Comparison of ENCODE assay signal across 13 cellular contexts in genomic region chr12:93015970-93016751, GRCh38.
A peak's percentile ranks its signal among the peaks of the same experiment; 100 is the strongest.
DNase-seq lines count a peak whose midpoint lies in the region; ATAC-seq, FAIRE-seq and TF ChIP-seq lines count a peak whose summit lies in the region.
"Had no signal": no experiment of that assay in that cellular context is flagged by ENCODE, and none has a peak within 500 bp of the region (broad histone marks: within the 10 kb centered on the region; RNA-seq: fewer than 3 reads in every experiment).

No MANE protein-coding gene starts in this region.

- H3K27ac ChIP-seq in GM23338 (ENCODE audit: low read depth) (no peak overlapping the region), H1 (ENCODE audit: low read depth, low read length) (no peak overlapping the region), SJCRH30 (no peak overlapping the region)

- TF ChIP-seq RAD21 in H1 (IDR thresholded peaks at IDR 0.05 in 1 of 2, conservative IDR thresholded peaks at IDR 0.05 in 1 of 2; ENCODE audit: low read depth in 2 of 2, low read length in 2 of 2), result no peak

- H3K27me3 Mint-ChIP-seq in GM23338 (ENCODE audit: insufficient read depth, low read depth, poor library complexity), result peaks cover 13% of the 10 kb centered on the region
- no peaks in the 10 kb centered on the region for H3K27me3 Mint-ChIP-seq in nephron progenitor cell (ENCODE audit: low read depth, poor library complexity)
- H3K27me3 Mint-ChIP-seq: activated T-helper 17 cell treated with anti-CD3 and anti-CD28 coated beads, Interleukin-2, amount 50 U/mL, for 72 hours had no signal

- POLR2A ChIA-PET in H1 (lab: Charles Lee; ENCODE audit: partially characterized antibody), result no interaction called here

- DNase-seq in GM23338 (ENCODE audit: low spot score), result no peak
- peak; percentile 75 for DNase-seq in NCI-H69 (lab: John Stamatoyannopoulos, UW)
- no peak for DNase-seq in H1 (ENCODE audit: low read depth in 1 of 2, low spot score in 2 of 2)
- no peak for DNase-seq in nephron progenitor cell
- no peak for DNase-seq in SJCRH30
- no peak for DNase-seq in NCI-H2107 treated with DMSO at 0.1 percent for 48 hours (lab: John Stamatoyannopoulos, UW; ENCODE audit: unreplicated experiment)
- no peak for DNase-seq in NCI-H2107 (lab: John Stamatoyannopoulos, UW)
- no peak for DNase-seq in activated CD4-positive, alpha-beta T cell treated with anti-CD3 and anti-CD28 coated beads, Interleukin-2, amount 50 U/mL, for 48 hours
- DNase-seq: activated CD4-positive, alpha-beta T cell treated with anti-CD3 and anti-CD28 coated beads for 4 hours; EL; NK-92 treated with Interleukin-12 subunit alpha and Interleukin-12 subunit beta, amount 100 ng/mL, for 24 hours had no signal

- H3K79me1 ChIP-seq in H1 (ENCODE audit: low read depth, low read length), result no peaks in the 10 kb centered on the region

- H3K79me2 ChIP-seq in GM23338 (replicated peaks; ENCODE audit: insufficient read depth), result no peaks in the 10 kb centered on the region
- no peaks in the 10 kb centered on the region for H3K79me2 ChIP-seq in H1 (ENCODE audit: control insufficient read depth in 1 of 2, insufficient read depth in 2 of 2, low read length in 2 of 2)

- no peak for TF ChIP-seq POLR2A in H1 (IDR thresholded peaks at IDR 0.05; ENCODE audit: control extremely low read depth in 1 of 2, low read depth in 2 of 2, low read length in 2 of 2)

- H3K14ac ChIP-seq in H1 (ENCODE audit: insufficient read length), result no peak overlapping the region

- peak overlapping the region; percentile 54 for H2AFZ ChIP-seq in GM23338
- H2AFZ ChIP-seq in H1 (ENCODE audit: low read length), result peak overlapping the region; percentile 95

- no peak overlapping the region for H2BK120ac ChIP-seq in H1 (replicated peaks; ENCODE audit: low read depth, low read length)

- no peak overlapping the region for H2BK15ac ChIP-seq in H1 (ENCODE audit: low read length)

- no peak overlapping the region for H3K18ac ChIP-seq in H1 (ENCODE audit: extremely low read depth, low read length)

- H3K23me2 ChIP-seq in H1 (ENCODE audit: low read depth, low read length), result no peaks in the 10 kb centered on the region

- H2AK5ac ChIP-seq in H1 (ENCODE audit: low read depth, low read length), result no peak overlapping the region

- TF ChIP-seq CTCF in GM23338 (conservative IDR thresholded peaks at IDR 0.05; ENCODE audit: low read depth in 2 of 2) (no peak), H1 (IDR thresholded peaks at IDR 0.05; ENCODE audit: control extremely low read depth in 1 of 3, insufficient read depth in 1 of 3, low read depth in 1 of 3, low read length in 3 of 3) (no peak), nephron progenitor cell (IDR thresholded peaks at IDR 0.05) (no peak)

- 63% methylated on average over 4 of the region's 4 CpGs; no CpG with 5 or more reads in 1 of the 2 experiments for WGBS in H1 (ENCODE audit: extremely low coverage in 1 of 2, insufficient coverage in 1 of 2, insufficient read length in 1 of 2, insufficient replicate concordance in 2 of 2, low coverage in 1 of 2, low lambda C conversion rate in 2 of 2, missing lambda C conversion rate in 1 of 2), 2 experiments

- no peak overlapping the region for H2BK5ac ChIP-seq in H1 (ENCODE audit: low read depth, low read length)

- H3K4me3 Mint-ChIP-seq in GM23338 (no peak overlapping the region), nephron progenitor cell (no peak overlapping the region)
- H3K4me3 Mint-ChIP-seq: activated T-helper 17 cell treated with anti-CD3 and anti-CD28 coated beads, Interleukin-2, amount 50 U/mL, for 72 hours; brain had no signal

- no peaks in the 10 kb centered on the region for H3K36me3 Mint-ChIP-seq in GM23338 (ENCODE audit: low read depth)
- no peaks in the 10 kb centered on the region for H3K36me3 Mint-ChIP-seq in nephron progenitor cell (ENCODE audit: low read depth)
- H3K36me3 Mint-ChIP-seq: brain had no signal

- H3K27ac Mint-ChIP-seq in GM23338, result no peak overlapping the region; the same call in 1 of the 2 replicates
- H3K27ac Mint-ChIP-seq in nephron progenitor cell, result peak overlapping the region; percentile 38
- H3K27ac Mint-ChIP-seq: activated T-helper 17 cell treated with anti-CD3 and anti-CD28 coated beads, Interleukin-2, amount 50 U/mL, for 72 hours had no signal

- peaks cover 6% of the 10 kb centered on the region; the same call in 1 of the 2 replicates for H3K9me2 ChIP-seq in GM23338 (ENCODE audit: insufficient read depth)

- CTCF ChIA-PET in H1 (lab: Charles Lee; ENCODE audit: partially characterized antibody), result interaction anchor here (0.9 to 1.9 kb wide), 6 partner anchors 10 to 381 kb away, joined by 3 to 10 read pairs (median 4); no protein-coding TSS in a partner anchor

- no peak overlapping the region for H3K56ac ChIP-seq in H1 (replicated peaks; ENCODE audit: insufficient read length, low read depth, low read length)

- no peak for TF ChIP-seq EP300 in H1 (IDR thresholded peaks at IDR 0.05; ENCODE audit: borderline replicate concordance in 1 of 2, low read depth in 2 of 2, low read length in 2 of 2)

- no peaks in the 10 kb centered on the region for H3K9me3 Mint-ChIP-seq in GM23338
- no peaks in the 10 kb centered on the region for H3K9me3 Mint-ChIP-seq in nephron progenitor cell
- H3K9me3 Mint-ChIP-seq: activated T-helper 17 cell treated with anti-CD3 and anti-CD28 coated beads, Interleukin-2, amount 50 U/mL, for 72 hours had no signal

- peaks cover 3% of the 10 kb centered on the region; the same call in 1 of the 2 replicates for H3K4me1 ChIP-seq in GM23338 (ENCODE audit: insufficient read depth)
- H3K4me1 ChIP-seq in H1 (replicated peaks in 1 of 4; ENCODE audit: control insufficient read depth in 3 of 4, insufficient read depth in 4 of 4, low read length in 3 of 4), result peaks cover 0 to 7% (median 4%) of the 10 kb centered on the region in 4 experiments; a peak in 4 of 7 replicates
- no peaks in the 10 kb centered on the region for H3K4me1 ChIP-seq in SJCRH30

- no peak overlapping the region for H2BK12ac ChIP-seq in H1 (ENCODE audit: low read depth, low read length)

- H4K91ac ChIP-seq in H1 (replicated peaks; ENCODE audit: insufficient read length, low read length), result no peak overlapping the region

- H3K4me1 Mint-ChIP-seq in GM23338 (peaks cover 14% of the 10 kb centered on the region; the same call in 2 of the 3 replicates), nephron progenitor cell (peaks cover 40% of the 10 kb centered on the region)
- H3K4me1 Mint-ChIP-seq: activated T-helper 17 cell treated with anti-CD3 and anti-CD28 coated beads, Interleukin-2, amount 50 U/mL, for 72 hours had no signal

- no peak overlapping the region for H4K8ac ChIP-seq in H1 (ENCODE audit: extremely low read depth, insufficient read depth, low read length)

- no peaks in the 10 kb centered on the region for H4K20me1 ChIP-seq in GM23338 (replicated peaks; ENCODE audit: insufficient read depth)
- H4K20me1 ChIP-seq in H1 (replicated peaks in 1 of 2; ENCODE audit: control insufficient read depth in 1 of 2, insufficient read depth in 2 of 2, low read length in 2 of 2), result no peaks in the 10 kb centered on the region

- no peaks in the 10 kb centered on the region for H3K36me3 ChIP-seq in GM23338 (ENCODE audit: insufficient read depth)
- no peaks in the 10 kb centered on the region for H3K36me3 ChIP-seq in H1 (ENCODE audit: control insufficient read depth in 2 of 4, insufficient read depth in 4 of 4, low read length in 3 of 4)
- H3K36me3 ChIP-seq in SJCRH30, result no peaks in the 10 kb centered on the region

- no peak overlapping the region for H3K23ac ChIP-seq in H1 (ENCODE audit: insufficient read length)

- no peak; the same call in 2 of the 3 replicates for ATAC-seq in GM23338
- ATAC-seq: activated T-helper 17 cell treated with anti-CD3 and anti-CD28 coated beads, Interleukin-2, amount 50 U/mL, for 72 hours had no signal

- H3K4me3 ChIP-seq in GM23338 (no peak overlapping the region), H1 (ENCODE audit: extremely low read depth in 1 of 4, insufficient read depth in 2 of 4, low read depth in 3 of 4, low read length in 4 of 4) (no peak overlapping the region), SJCRH30 (no peak overlapping the region)

- H3K9me3 ChIP-seq in H1 (ENCODE audit: insufficient read depth in 2 of 2, low read depth in 1 of 2, low read length in 1 of 2) (no peaks in the 10 kb centered on the region), SJCRH30 (replicated peaks) (no peaks in the 10 kb centered on the region)

- no peak overlapping the region for H2BK20ac ChIP-seq in H1 (ENCODE audit: low read length)

- H4K5ac ChIP-seq in H1 (ENCODE audit: insufficient read length, low read depth, low read length), result no peak overlapping the region

- no peak overlapping the region for H3K4me2 ChIP-seq in GM23338
- no peak overlapping the region for H3K4me2 ChIP-seq in H1 (ENCODE audit: insufficient read depth in 1 of 2, low read depth in 2 of 2, low read length in 2 of 2)

- H3F3A ChIP-seq in GM23338 (replicated peaks; ENCODE audit: low read depth), result no peaks in the 10 kb centered on the region

- no peak for FAIRE-seq in H1 (lab: Jason Lieb, UNC)

- no peaks in the 10 kb centered on the region for H3K27me3 ChIP-seq in GM23338 (ENCODE audit: insufficient read depth)
- H3K27me3 ChIP-seq in H1 (replicated peaks in 1 of 4; ENCODE audit: control insufficient read depth in 3 of 4, extremely low read depth in 1 of 4, insufficient read depth in 3 of 4, low read length in 3 of 4), result no peaks in the 10 kb centered on the region
- H3K27me3 ChIP-seq in SJCRH30, result no peaks in the 10 kb centered on the region

- H3K9ac ChIP-seq in H1 (replicated peaks in 1 of 4; ENCODE audit: extremely low read depth in 1 of 4, low read depth in 3 of 4, low read length in 3 of 4), result no peak overlapping the region

- no peak overlapping the region for H3K4ac ChIP-seq in H1 (replicated peaks; ENCODE audit: insufficient read length, low read depth, low read length)

TF ChIP-seq in GM23338, 12 proteins besides CTCF, POLR2A, EP300 and RAD21 (continues in another document):
- no peak for TF ChIP-seq STAT1 (IDR thresholded peaks at IDR 0.05; ENCODE audit: unreplicated experiment)

TF ChIP-seq in H1, 55 proteins besides CTCF, POLR2A, EP300 and RAD21:
- no peak for TF ChIP-seq TEAD4 (IDR thresholded peaks at IDR 0.05; ENCODE audit: low read depth, low read length)
- TF ChIP-seq TAF1 (IDR thresholded peaks at IDR 0.05; ENCODE audit: low read depth, low read length), result no peak
- TF ChIP-seq JUN (IDR thresholded peaks at IDR 0.05; ENCODE audit: low read depth, low read length), result no peak
- no peak for TF ChIP-seq RFX5 (IDR thresholded peaks at IDR 0.05; ENCODE audit: borderline replicate concordance, low read depth, low read length)
- no peak for TF ChIP-seq GABPA (IDR thresholded peaks at IDR 0.05; ENCODE audit: borderline replicate concordance, insufficient read depth, low read length)
